ENCODE assay signal across 22 cellular contexts in genomic region chr6:18640754-18641153, GRCh38.
"Had no signal": no experiment of that assay in that cellular context is flagged by ENCODE, and none has a peak within 500 bp of the region (broad histone marks: within the 10 kb centered on the region; RNA-seq: fewer than 3 reads in every experiment).

No MANE protein-coding gene starts in this region.

- H3K4me3 ChIP-seq: MG63 had no signal

- FAIRE-seq: RCC 7860 had no signal

- ATAC-seq: SK-N-SH treated with all-trans-retinoic acid at 6 μM for 48 hours had no signal

- H3K36me3 ChIP-seq: MG63 had no signal

- H3K9me3 ChIP-seq: MG63 had no signal

- DNase-seq: Karpas-422, KG1, MG63, NCI-H1092, NCI-H1105 treated with DMSO at 0.1 percent for 48 hours, NCI-H1417 treated with DMSO at 0.1 percent for 48 hours, NCI-H146, NCI-H1694 treated with DMSO at 0.1 percent for 48 hours, NCI-H1930, NCI-H2081, NCI-H2107, NCI-H2171, NCI-H226, NCI-H446, NCI-H510A, NCI-H524 treated with DMSO at 0.1 percent for 48 hours, NCI-H69, NCI-H774, Right ventricle myocardium superior, RPMI8226 had no signal

- H3K27me3 ChIP-seq: MG63 had no signal
